Comparison of ENCODE assay signal across 2 cellular contexts in genomic region chr13:49444517-49445395, GRCh38.
A peak's percentile ranks its signal among the peaks of the same experiment; 100 is the strongest.
TF ChIP-seq lines count a peak whose summit lies in the region.

No MANE protein-coding gene starts in this region.

TF ChIP-seq in A549, 52 proteins besides CTCF, POLR2A, EP300 and RAD21:
- TF ChIP-seq NPAS2 (CRISPR knock-in tag; IDR thresholded peaks at IDR 0.05; ENCODE audit: borderline replicate concordance) (no peak), PHF8 (IDR thresholded peaks at IDR 0.05; ENCODE audit: borderline replicate concordance, low read depth) (peak; percentile 15; the same call in 1 of the 2 replicates)
TF ChIP-seq in A549: peak in this region for 1.

TF ChIP-seq in GM12878, 131 proteins besides CTCF, POLR2A, EP300 and RAD21 (continues in another document):
- TF ChIP-seq TCF7 (IDR thresholded peaks at IDR 0.05; ENCODE audit: borderline replicate concordance) (no peak), ETV6 (conservative IDR thresholded peaks at IDR 0.05 in 1 of 2, IDR thresholded peaks at IDR 0.05 in 1 of 2; ENCODE audit: borderline replicate concordance in 1 of 2, low read depth in 1 of 2) (no peak), ZZZ3 (IDR thresholded peaks at IDR 0.05; ENCODE audit: control insufficient read depth, insufficient read length, low read depth) (no peak), MTA3 (IDR thresholded peaks at IDR 0.05; ENCODE audit: borderline replicate concordance, low read length) (no peak), STAT3 (IDR thresholded peaks at IDR 0.05; ENCODE audit: low read depth, low read length) (peak; percentile 58; the same call in 1 of the 2 replicates), MEF2A (IDR thresholded peaks at IDR 0.05; ENCODE audit: insufficient read depth, low read depth, low read length) (no peak), SPI1 (IDR thresholded peaks at IDR 0.05; ENCODE audit: borderline replicate concordance, insufficient read depth, low read depth, low read length) (0 out of 2 replicates have a peak, but pooled peaks have one; percentile 0), ATF7 (IDR thresholded peaks at IDR 0.05; ENCODE audit: low read depth) (peak; percentile 71), SMAD5 (IDR thresholded peaks at IDR 0.05; ENCODE audit: low read depth) (no peak), ZSCAN29 (IDR thresholded peaks at IDR 0.05) (no peak), CBX3 (IDR thresholded peaks at IDR 0.05; ENCODE audit: borderline replicate concordance, low read depth) (no peak), RUNX3 (IDR thresholded peaks at IDR 0.05; ENCODE audit: low read length) (0 out of 2 replicates have a peak, but pooled peaks have one; percentile 29), CUX1 (IDR thresholded peaks at IDR 0.05; ENCODE audit: insufficient replicate concordance, low read depth, low read length) (no peak), SMARCA5 (IDR thresholded peaks at IDR 0.05) (peak; percentile 31; the same call in 1 of the 2 replicates), TCF3 (IDR thresholded peaks at IDR 0.05; ENCODE audit: borderline replicate concordance, insufficient read depth, low read depth, low read length) (0 out of 2 replicates have a peak, but pooled peaks have one; percentile 19), POLR2AphosphoS5 (IDR thresholded peaks at IDR 0.05; ENCODE audit: low read length) (no peak; the same call in 1 of the 2 replicates), IRF4 (IDR thresholded peaks at IDR 0.05; ENCODE audit: low read depth, low read length) (no peak), ZNF687 (IDR thresholded peaks at IDR 0.05) (peak; percentile 85), TAF1 (IDR thresholded peaks at IDR 0.05; ENCODE audit: borderline replicate concordance, low read depth, low read length) (no peak), CBFB (IDR thresholded peaks at IDR 0.05; ENCODE audit: low read depth) (no peak), KLF5 (IDR thresholded peaks at IDR 0.05; ENCODE audit: partially characterized antibody) (peak; percentile 40), PKNOX1 (IDR thresholded peaks at IDR 0.05) (no peak), EED (IDR thresholded peaks at IDR 0.05; ENCODE audit: low read depth) (no peak), BCL3 (IDR thresholded peaks at IDR 0.05; ENCODE audit: borderline replicate concordance, insufficient read depth, low read depth, low read length, poor library complexity, severe bottlenecking) (no peak), PAX8 (IDR thresholded peaks at IDR 0.05) (peak; percentile 74; the same call in 1 of the 2 replicates), BCL11A (IDR thresholded peaks at IDR 0.05; ENCODE audit: low read depth, low read length) (no peak), KDM1A (IDR thresholded peaks at IDR 0.05; ENCODE audit: borderline replicate concordance) (no peak), ZNF592 (IDR thresholded peaks at IDR 0.05) (0 out of 2 replicates have a peak, but pooled peaks have one; percentile 38), ESRRA (IDR thresholded peaks at IDR 0.05; ENCODE audit: low read length) (no peak), SREBF1 (IDR thresholded peaks at IDR 0.05; ENCODE audit: low read length) (no peak), CEBPB (IDR thresholded peaks at IDR 0.05; ENCODE audit: borderline replicate concordance in 1 of 2, low read depth in 2 of 2, low read length in 2 of 2) (no peak), RBBP5 (conservative IDR thresholded peaks at IDR 0.05) (no peak), POU2F2 (IDR thresholded peaks at IDR 0.05; ENCODE audit: borderline replicate concordance, low read depth, low read length) (no peak; the same call in 2 of the 3 replicates), PBX3 (IDR thresholded peaks at IDR 0.05; ENCODE audit: insufficient replicate concordance, low read depth, low read length) (no peak), RFX5 (IDR thresholded peaks at IDR 0.05; ENCODE audit: low read depth, low read length) (no peak), HDAC2 (IDR thresholded peaks at IDR 0.05) (no peak), FOS (IDR thresholded peaks at IDR 0.05; ENCODE audit: borderline replicate concordance, extremely low read depth, insufficient read length) (no peak), FOXK2 (IDR thresholded peaks at IDR 0.05) (no peak), HCFC1 (IDR thresholded peaks at IDR 0.05; ENCODE audit: low read length) (no peak), E4F1 (IDR thresholded peaks at IDR 0.05; ENCODE audit: borderline replicate concordance, partially characterized antibody) (no peak), CREB1 (IDR thresholded peaks at IDR 0.05; ENCODE audit: low read depth) (no peak), RAD51 (IDR thresholded peaks at IDR 0.05) (peak; percentile 97), CHD1 (IDR thresholded peaks at IDR 0.05; ENCODE audit: low read depth, low read length) (no peak), CHD4 (IDR thresholded peaks at IDR 0.05) (no peak)
